In genomic region chr7:158495780-158496179, GRCh38 we compare ENCODE assay signal across 8 cellular contexts.
DNase-seq lines count a peak whose midpoint lies in the region; ATAC-seq, FAIRE-seq and TF ChIP-seq lines count a peak whose summit lies in the region.

No MANE protein-coding gene starts in this region.

- H3K27ac ChIP-seq in DND-41 (ENCODE audit: low read length), result no peak overlapping the region

- DNase-seq in DND-41 (peak; percentile 12), HFF-Myc (ENCODE audit: extremely low read depth, low read depth) (no peak), RCC 7860 (ENCODE audit: low spot score) (peak; percentile 39), iPS-NIHi11 (ENCODE audit: low spot score) (peak; percentile 29), OCI-M1 (lab: John Stamatoyannopoulos, UW) (no peak), NCI-H1048 (lab: John Stamatoyannopoulos, UW) (no peak), mesenteric fat pad (ENCODE audit: low spot score) (no peak)

- no peaks in the 10 kb centered on the region for H3K27me3 ChIP-seq in DND-41 (ENCODE audit: insufficient read depth, low read length, poor library complexity)

- H3K4me1 ChIP-seq in DND-41 (ENCODE audit: insufficient read depth, low read length), result peaks cover 8% of the 10 kb centered on the region

- no peaks in the 10 kb centered on the region for H3K9me3 ChIP-seq in DND-41 (ENCODE audit: insufficient read depth, low read length, severe bottlenecking)

- FAIRE-seq in RCC 7860 (lab: Jason Lieb, UNC), result no peak

- H3K4me3 ChIP-seq in DND-41 (ENCODE audit: low read depth in 1 of 2, low read length in 2 of 2), result no peak overlapping the region
- no peak overlapping the region for H3K4me3 ChIP-seq in HFF-Myc (replicated peaks; ENCODE audit: low read depth, low read length)

- no peak overlapping the region for H3K9ac ChIP-seq in DND-41 (ENCODE audit: low read depth, low read length)

- H4K20me1 ChIP-seq in DND-41 (ENCODE audit: insufficient read depth, low read length), result no peaks in the 10 kb centered on the region

- peak; percentile 41 for TF ChIP-seq CTCF in DND-41 (IDR thresholded peaks at IDR 0.05; ENCODE audit: borderline replicate concordance, extremely low read depth, low read length, poor library complexity, severe bottlenecking)
- peak; percentile 18 for TF ChIP-seq CTCF in HFF-Myc (IDR thresholded peaks at IDR 0.05; ENCODE audit: low read depth, low read length, missing control alignments)

- no peak overlapping the region for H2AFZ ChIP-seq in DND-41 (ENCODE audit: low read depth, low read length)

- no peak overlapping the region for H3K4me2 ChIP-seq in DND-41 (ENCODE audit: insufficient read depth, low read length)

- H3K36me3 ChIP-seq in DND-41 (ENCODE audit: insufficient read depth, low read length), result no peaks in the 10 kb centered on the region

- no peaks in the 10 kb centered on the region for H3K79me2 ChIP-seq in DND-41 (ENCODE audit: insufficient read depth, low read length)

- ATAC-seq in DND-41 (ENCODE audit: insufficient read depth, low read depth), result peak; percentile 58; the same call in 2 of the 3 replicates
- ATAC-seq in HG03571 (IDR thresholded peaks at IDR 0.05; ENCODE audit: unreplicated experiment), result no peak

Comparison
In these comparisons a context has a peak if more than half of its experiments do, and no peak if none do; other contexts are left out.
1. DNase-seq: peak in DND-41 (single experiment), RCC 7860 (single experiment) and iPS-NIHi11 (single experiment); none in HFF-Myc (single experiment), OCI-M1 (single experiment), NCI-H1048 (single experiment) and mesenteric fat pad (single experiment).